In genomic region chr5:57466544-57466943, GRCh38 we compare ENCODE assay signal across 29 cellular contexts. TPM values are rescaled to one million over a fixed set of nuclear protein-coding genes. Genes with fewer than 3 reads are reported as not detected.
"Had no signal": no experiment of that assay in that cellular context is flagged by ENCODE, and none has a peak within 500 bp of the region (broad histone marks: within the 10 kb centered on the region; RNA-seq: fewer than 3 reads in every experiment).

No MANE protein-coding gene starts in this region.

- H3K27ac ChIP-seq: body of pancreas, esophagus muscularis mucosa, foreskin keratinocyte, heart right ventricle, left lung, lower lobe of right lung, right lobe of liver, skin epidermis, stomach, thyroid gland, upper lobe of right lung had no signal

- H3K4me3 ChIP-seq: body of pancreas, esophagus muscularis mucosa, heart right ventricle, left lung, lower lobe of right lung, right lobe of liver, skin epidermis, stomach, thyroid gland, upper lobe of right lung had no signal

- H3K36me3 ChIP-seq: esophagus muscularis mucosa, heart right ventricle, left lung, lower lobe of right lung, right lobe of liver, stomach, thyroid gland, upper lobe of right lung had no signal

- ATAC-seq: activated naive CD8-positive, alpha-beta T cell treated with anti-CD3 and anti-CD28 coated beads, Interleukin-2, amount 50 U/mL, for 24 hours; activated T-cell treated with anti-CD3 and anti-CD28 coated beads, Interleukin-2, amount 50 U/mL, for 4 hours; activated T-helper 17 cell treated with anti-CD3 and anti-CD28 coated beads, Interleukin-2, amount 50 U/mL, for 72 hours; body of pancreas; foreskin keratinocyte; heart right ventricle; left lung; lower lobe of right lung; right lobe of liver; stimulated activated memory B cell treated with anti-CD40 and anti-IgM and Interleukin-4, amounts not matched to agents 10 μg/mL and 1 μg/mL and 100 μg/mL, for 72 hours; T-helper 17 cell; upper lobe of right lung; WTC11 had no signal

- H3K4me1 ChIP-seq: body of pancreas, esophagus muscularis mucosa, foreskin keratinocyte, heart right ventricle, left lung, lower lobe of right lung, right lobe of liver, thyroid gland, upper lobe of right lung had no signal

- DNase-seq: activated CD4-positive, alpha-beta memory T cell treated with anti-CD3 and anti-CD28 coated beads, Interleukin-2, amount 10 ng/mL, durations not matched to agents 7 days and 5 days; activated CD4-positive, alpha-beta T cell treated with anti-CD3 and anti-CD28 coated beads for 1 hour; activated CD4-positive, alpha-beta T cell treated with anti-CD3 and anti-CD28 coated beads, Interleukin-2, amount 10 ng/mL, durations not matched to agents 7 days and 5 days; activated gamma-delta T cell treated with Interleukin-2 at 50 U/mL for 16 hours; activated naive CD4-positive, alpha-beta T cell treated with anti-CD3 and anti-CD28 coated beads, Interleukin-2, amount 50 U/mL, for 16 hours; activated naive CD8-positive, alpha-beta T cell treated with anti-CD3 and anti-CD28 coated beads, Interleukin-2, amount 50 U/mL, for 24 hours; activated T-cell treated with anti-CD3 and anti-CD28 coated beads, Interleukin-2, amount 50 U/mL, for 4 hours; body of pancreas; dermis blood vessel endothelial cell; effector CD4-positive, alpha-beta T cell; foreskin keratinocyte; heart right ventricle; left lung; lower lobe of right lung; mesendoderm; posterior cingulate gyrus; right lobe of liver; stimulated activated CD4-positive, alpha-beta T cell treated with anti-CD3 and anti-CD28 coated beads, Interleukin-4, amount 100 ng/mL, for 24 hours; stomach; T-helper 17 cell; thyroid gland; upper lobe of right lung had no signal

- H3K9me3 ChIP-seq: body of pancreas, esophagus muscularis mucosa, heart right ventricle, left lung, lower lobe of right lung, right lobe of liver, stomach, thyroid gland, upper lobe of right lung had no signal

- H3K27me3 ChIP-seq: body of pancreas, esophagus muscularis mucosa, heart right ventricle, left lung, right lobe of liver, stomach, thyroid gland, upper lobe of right lung had no signal

RNA-seq across cellular contexts. Expression of gene ACTBL2, which starts 16.1 kb away (rescaled TPM):
- total RNA-seq: activated CD4-positive, alpha-beta memory T cell treated with anti-CD3 and anti-CD28 coated beads, Interleukin-2, amount 10 ng/mL, durations not matched to agents 7 days and 5 days; activated CD4-positive, alpha-beta T cell treated with anti-CD3 and anti-CD28 coated beads, Interleukin-2, amount 10 ng/mL, durations not matched to agents 7 days and 5 days; activated T-cell treated with anti-CD3 and anti-CD28 coated beads, Interleukin-2, amount 50 U/mL, for 4 hours; activated T-helper 17 cell treated with anti-CD3 and anti-CD28 coated beads, Interleukin-2, amount 50 U/mL, for 72 hours; body of pancreas; esophagus muscularis mucosa; heart right ventricle; lower lobe of right lung; mononuclear cell; osteoblast; right lobe of liver; stomach; T-helper 17 cell; upper lobe of right lung; WTC11 had no signal
